30 cellular contexts compared by ENCODE assay signal in genomic region chr2:71597749-71598148, GRCh38.
A peak's percentile ranks its signal among the peaks of the same experiment; 100 is the strongest.
DNase-seq lines count a peak whose midpoint lies in the region; ATAC-seq and TF ChIP-seq lines count a peak whose summit lies in the region.
"Had no signal": no experiment of that assay in that cellular context is flagged by ENCODE, and none has a peak within 500 bp of the region (broad histone marks: within the 10 kb centered on the region; RNA-seq: fewer than 3 reads in every experiment).

No MANE protein-coding gene starts in this region.

- no peak overlapping the region for H3K4me2 ChIP-seq in GM23248 (ENCODE audit: unreplicated experiment)
- H3K4me2 ChIP-seq: GM23338, KMS-11 had no signal

- no peak for ATAC-seq in GM19351 (IDR thresholded peaks at IDR 0.05; ENCODE audit: unreplicated experiment)
- ATAC-seq: CD8-positive, alpha-beta T cell; GM23338 had no signal

- no peak overlapping the region for H3K4me3 ChIP-seq in AG10803 (ENCODE audit: low read length)
- no peak overlapping the region for H3K4me3 ChIP-seq in GM23248
- no peak overlapping the region for H3K4me3 ChIP-seq in right atrium auricular region
- H3K4me3 ChIP-seq: GM23338, SJSA1 had no signal

- WGBS in GM23248 (ENCODE audit: low coverage in 1 of 2, low lambda C conversion rate in 2 of 2, missing lambda C conversion rate in 2 of 2), 2 experiments: 65 to 68% methylated on average over 4 of the region's 4 CpGs

- no peaks in the 10 kb centered on the region for H3K36me3 ChIP-seq in GM23248 (ENCODE audit: low read depth)
- peaks cover 24% of the 10 kb centered on the region for H3K36me3 ChIP-seq in right atrium auricular region

- H3K27ac ChIP-seq in GM23248 (no peak overlapping the region), cingulate gyrus (ENCODE audit: low read depth, low read length) (peak overlapping the region; percentile 98), right atrium auricular region (no peak overlapping the region)
- H3K27ac ChIP-seq: C4-2B, KMS-11, SJSA1 had no signal

- no peaks in the 10 kb centered on the region for H3K9me3 Mint-ChIP-seq in progenitor cell of endocrine pancreas (ENCODE audit: low read depth)
- no peaks in the 10 kb centered on the region for H3K9me3 Mint-ChIP-seq in activated T-helper 1 cell treated with anti-CD3 and anti-CD28 coated beads, Interleukin-12 subunit alpha, Interleukin-12 subunit beta, Interleukin-2, Interleukin-4 antibody, amounts not matched to agents 30 ng/mL and 10 ng/mL and 1 ng/mL, durations not matched to agents 14 hours and 24 hours and 36 hours
- H3K9me3 Mint-ChIP-seq: CD8-positive, alpha-beta T cell; GM23338; H9; HFFc6 had no signal

- no peaks in the 10 kb centered on the region for H4K20me1 ChIP-seq in GM23248 (ENCODE audit: insufficient read depth)

- no peaks in the 10 kb centered on the region for H3K9me2 ChIP-seq in GM23248 (ENCODE audit: insufficient read depth)

- in situ Hi-C loops in GM23248 (cut with MboI): no loop called here

- H3K9me3 ChIP-seq in GM23248 (ENCODE audit: low read depth): no peaks in the 10 kb centered on the region
- no peaks in the 10 kb centered on the region for H3K9me3 ChIP-seq in right atrium auricular region
- H3K9me3 ChIP-seq: SJSA1 had no signal

- no peak overlapping the region for H3K4me3 Mint-ChIP-seq in progenitor cell of endocrine pancreas (ENCODE audit: low read depth)
- H3K4me3 Mint-ChIP-seq in activated T-helper 1 cell treated with anti-CD3 and anti-CD28 coated beads, Interleukin-12 subunit alpha, Interleukin-12 subunit beta, Interleukin-2, Interleukin-4 antibody, amounts not matched to agents 30 ng/mL and 10 ng/mL and 1 ng/mL, durations not matched to agents 14 hours and 24 hours and 36 hours: no peak overlapping the region
- H3K4me3 Mint-ChIP-seq: CD8-positive, alpha-beta T cell; GM23338; H9; HFFc6; IgD-negative memory B cell had no signal

- peaks cover 3% of the 10 kb centered on the region for H3K27me3 Mint-ChIP-seq in progenitor cell of endocrine pancreas
- peaks cover 6% of the 10 kb centered on the region for H3K27me3 Mint-ChIP-seq in activated T-helper 1 cell treated with anti-CD3 and anti-CD28 coated beads, Interleukin-12 subunit alpha, Interleukin-12 subunit beta, Interleukin-2, Interleukin-4 antibody, amounts not matched to agents 30 ng/mL and 10 ng/mL and 1 ng/mL, durations not matched to agents 14 hours and 24 hours and 36 hours (ENCODE audit: insufficient read depth)

- DNase-seq in AG10803 (ENCODE audit: low read depth): peak; percentile 44
- DNase-seq in GM23248: peak; percentile 19
- no peak for DNase-seq in progenitor cell of endocrine pancreas (ENCODE audit: low spot score, unreplicated experiment)
- DNase-seq in activated CD4-positive, alpha-beta T cell treated with anti-CD3 and anti-CD28 coated beads for 48 hours: no peak
- DNase-seq in activated T-helper 1 cell treated with anti-CD3 and anti-CD28 coated beads, Interleukin-12 subunit alpha, Interleukin-12 subunit beta, Interleukin-2, Interleukin-4 antibody, amounts not matched to agents 30 ng/mL and 10 ng/mL and 1 ng/mL, durations not matched to agents 14 hours and 24 hours and 36 hours (ENCODE audit: low spot score): no peak
- no peak for DNase-seq in right atrium auricular region (ENCODE audit: low spot score)
- DNase-seq: 8988T; ACHN; AML-193; CD8-positive, alpha-beta T cell; DMS 273 treated with DMSO at 0.1 percent for 48 hours; DMS79; H9; HFFc6; MM.1S; NCI-H1048; NCI-H1417; NCI-H1694; NCI-H2029 treated with DMSO at 0.1 percent for 48 hours; NCI-H2227 treated with DMSO at 0.1 percent for 48 hours; NCI-H526 treated with DMSO at 0.1 percent for 48 hours; Right ventricle myocardium superior; RPMI8226 had no signal

- H3K4me1 ChIP-seq in GM23248 (ENCODE audit: insufficient read depth): no peaks in the 10 kb centered on the region
- no peaks in the 10 kb centered on the region for H3K4me1 ChIP-seq in right atrium auricular region

- H3K79me2 ChIP-seq in GM23248 (ENCODE audit: insufficient read depth): no peaks in the 10 kb centered on the region

- H2AFZ ChIP-seq in GM23248: no peak overlapping the region
- H2AFZ ChIP-seq: GM23338 had no signal

- no peaks in the 10 kb centered on the region for H3K36me3 Mint-ChIP-seq in progenitor cell of endocrine pancreas (ENCODE audit: insufficient read depth)
- no peaks in the 10 kb centered on the region for H3K36me3 Mint-ChIP-seq in activated T-helper 1 cell treated with anti-CD3 and anti-CD28 coated beads, Interleukin-12 subunit alpha, Interleukin-12 subunit beta, Interleukin-2, Interleukin-4 antibody, amounts not matched to agents 30 ng/mL and 10 ng/mL and 1 ng/mL, durations not matched to agents 14 hours and 24 hours and 36 hours (ENCODE audit: low read depth)
- H3K36me3 Mint-ChIP-seq: CD8-positive, alpha-beta T cell; IgD-negative memory B cell had no signal

- TF ChIP-seq CTCF in AG10803 (conservative IDR thresholded peaks at IDR 0.05; ENCODE audit: low read length) (no peak), progenitor cell of endocrine pancreas (IDR thresholded peaks at IDR 0.05; ENCODE audit: unreplicated experiment) (no peak), right atrium auricular region (IDR thresholded peaks at IDR 0.05) (no peak)

- H3K27me3 ChIP-seq in GM23248 (replicated peaks; ENCODE audit: insufficient read depth) (no peaks in the 10 kb centered on the region; the same call in 1 of the 2 replicates), right atrium auricular region (no peaks in the 10 kb centered on the region)
- H3K27me3 ChIP-seq: SJSA1 had no signal

- intact Hi-C loops in activated T-helper 1 cell treated with anti-CD3 and anti-CD28 coated beads, Interleukin-12 subunit alpha, Interleukin-12 subunit beta, Interleukin-2, Interleukin-4 antibody, amounts not matched to agents 30 ng/mL and 10 ng/mL and 1 ng/mL, durations not matched to agents 14 hours and 24 hours and 36 hours (cut with micrococcal nuclease): no loop called here

- no peak overlapping the region for H3K9ac ChIP-seq in GM23248
- H3K9ac ChIP-seq: KMS-11 had no signal

- no peaks in the 10 kb centered on the region for H3F3A ChIP-seq in GM23248 (ENCODE audit: insufficient read depth)

- peak overlapping the region; percentile 38 for H3K27ac Mint-ChIP-seq in progenitor cell of endocrine pancreas
- no peak overlapping the region for H3K27ac Mint-ChIP-seq in activated T-helper 1 cell treated with anti-CD3 and anti-CD28 coated beads, Interleukin-12 subunit alpha, Interleukin-12 subunit beta, Interleukin-2, Interleukin-4 antibody, amounts not matched to agents 30 ng/mL and 10 ng/mL and 1 ng/mL, durations not matched to agents 14 hours and 24 hours and 36 hours
- H3K27ac Mint-ChIP-seq: CD8-positive, alpha-beta T cell; GM23338; HFFc6 had no signal

- H3K4me1 Mint-ChIP-seq in progenitor cell of endocrine pancreas (ENCODE audit: low read depth): peaks cover 10% of the 10 kb centered on the region
- H3K4me1 Mint-ChIP-seq in activated T-helper 1 cell treated with anti-CD3 and anti-CD28 coated beads, Interleukin-12 subunit alpha, Interleukin-12 subunit beta, Interleukin-2, Interleukin-4 antibody, amounts not matched to agents 30 ng/mL and 10 ng/mL and 1 ng/mL, durations not matched to agents 14 hours and 24 hours and 36 hours (ENCODE audit: low read depth): no peaks in the 10 kb centered on the region
- H3K4me1 Mint-ChIP-seq: GM23338, IgD-negative memory B cell had no signal

Comparison
In these comparisons a context has a peak if more than half of its experiments do, and no peak if none do; other contexts are left out.
1. DNase-seq: peak in AG10803 (single experiment) and GM23248 (single experiment); none in progenitor cell of endocrine pancreas (single experiment), activated CD4-positive, alpha-beta T cell treated with anti-CD3 and anti-CD28 coated beads for 48 hours (single experiment), activated T-helper 1 cell treated with anti-CD3 and anti-CD28 coated beads, Interleukin-12 subunit alpha, Interleukin-12 subunit beta, Interleukin-2, Interleukin-4 antibody, amounts not matched to agents 30 ng/mL and 10 ng/mL and 1 ng/mL, durations not matched to agents 14 hours and 24 hours and 36 hours (single experiment) and right atrium auricular region (single experiment).